In the genomic region with DNA sequence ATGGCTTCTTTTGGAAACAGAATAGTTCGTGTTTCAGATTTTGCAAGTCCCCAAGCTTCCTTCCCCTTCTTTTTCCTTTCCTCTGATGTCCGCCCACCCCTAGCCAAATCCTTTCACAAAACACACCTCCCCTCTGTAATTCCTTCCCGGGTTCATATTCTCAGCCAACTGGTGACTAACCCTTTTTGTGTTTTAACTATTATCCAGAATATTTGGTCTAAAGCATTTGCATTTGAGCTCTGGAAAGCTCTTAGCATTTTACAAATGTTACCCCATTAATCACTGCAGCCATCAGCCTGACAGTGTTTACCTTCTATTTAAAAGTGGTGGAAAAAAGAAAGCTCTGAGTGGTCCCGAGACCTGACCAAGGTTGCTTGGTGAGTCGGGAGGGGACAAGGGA, we compare ENCODE assay signal across 27 cellular contexts.
DNase-seq lines count a peak whose midpoint lies in the region; TF ChIP-seq lines count a peak whose summit lies in the region.
"Had no signal": no experiment of that assay in that cellular context is flagged by ENCODE, and none has a peak within 500 bp of the region (broad histone marks: within the 10 kb centered on the region; RNA-seq: fewer than 3 reads in every experiment).

No MANE protein-coding gene starts in this region.

- H3K36me3 Mint-ChIP-seq in brain (peaks cover 15% of the 10 kb centered on the region), neural progenitor cell (no peaks in the 10 kb centered on the region)
- H3K36me3 Mint-ChIP-seq: activated naive CD8-positive, alpha-beta T cell treated with anti-CD3 and anti-CD28 coated beads for 36 hours; stimulated activated effector memory CD8-positive, alpha-beta T cell treated with anti-CD3 and anti-CD28 coated beads, Interleukin-12 subunit alpha, Interleukin-12 subunit beta, amount 100 ng/mL, for 72 hours had no signal

- H3K4me2 ChIP-seq in BLaER1 treated with 17β-estradiol and CSF1 and Interleukin-3, amounts not matched to agents 10 nM and 100 nM, result peak overlapping the region; percentile 2 to 65 (median 28); a peak in 18 of 22 replicates
- H3K4me2 ChIP-seq in neural progenitor cell, result peak overlapping the region; percentile 7

- no peak overlapping the region for H3K27ac ChIP-seq in BLaER1 treated with 17β-estradiol and CSF1 and Interleukin-3, amounts not matched to agents 10 nM and 100 nM
- no peak overlapping the region for H3K27ac ChIP-seq in neural progenitor cell
- H3K27ac ChIP-seq: C4-2B, dorsolateral prefrontal cortex, pancreas, upper lobe of right lung had no signal

- H3K27me3 Mint-ChIP-seq in brain, result peaks cover 3% of the 10 kb centered on the region
- no peaks in the 10 kb centered on the region for H3K27me3 Mint-ChIP-seq in neural progenitor cell (ENCODE audit: insufficient read depth, low read depth)

- no peak overlapping the region for H3K9ac ChIP-seq in BLaER1 treated with 17β-estradiol and CSF1 and Interleukin-3, amounts not matched to agents 10 nM and 100 nM
- no peak overlapping the region for H3K9ac ChIP-seq in neural progenitor cell

- TF ChIP-seq CTCF in brain (conservative IDR thresholded peaks at IDR 0.05) (no peak), neural progenitor cell (IDR thresholded peaks at IDR 0.05) (no peak)

- H3K4me1 ChIP-seq in BLaER1 treated with 17β-estradiol and CSF1 and Interleukin-3, amounts not matched to agents 10 nM and 100 nM, result peaks cover 11 to 31% (median 22%) of the 10 kb centered on the region in 10 experiments; a peak in 18 of 20 replicates
- no peaks in the 10 kb centered on the region for H3K4me1 ChIP-seq in neural progenitor cell
- H3K4me1 ChIP-seq: pancreas, upper lobe of right lung had no signal

- peaks cover 16 to 22% (median 18%) of the 10 kb centered on the region in 11 experiments for H3K9me3 ChIP-seq in BLaER1 treated with 17β-estradiol and CSF1 and Interleukin-3, amounts not matched to agents 10 nM and 100 nM (replicated peaks in 1 of 11)
- peaks cover 9% of the 10 kb centered on the region for H3K9me3 ChIP-seq in neural progenitor cell (ENCODE audit: low read depth)
- H3K9me3 ChIP-seq: pancreas, upper lobe of right lung had no signal

- no peaks in the 10 kb centered on the region for H3K79me2 ChIP-seq in neural progenitor cell (ENCODE audit: low read depth)

- H4K20me1 ChIP-seq in BLaER1 treated with 17β-estradiol and CSF1 and Interleukin-3, amounts not matched to agents 10 nM and 100 nM, result no peaks in the 10 kb centered on the region
- no peaks in the 10 kb centered on the region for H4K20me1 ChIP-seq in neural progenitor cell (ENCODE audit: low read depth)

- peaks cover 3 to 13% (median 9%) of the 10 kb centered on the region in 5 experiments for H3K9me3 Mint-ChIP-seq in brain
- peaks cover 14% of the 10 kb centered on the region for H3K9me3 Mint-ChIP-seq in neural progenitor cell
- H3K9me3 Mint-ChIP-seq: stimulated activated effector memory CD8-positive, alpha-beta T cell treated with anti-CD3 and anti-CD28 coated beads, Interleukin-12 subunit alpha, Interleukin-12 subunit beta, amount 100 ng/mL, for 72 hours had no signal

- no peaks in the 10 kb centered on the region for H3F3A ChIP-seq in neural progenitor cell (ENCODE audit: low read depth)

- H3K27ac Mint-ChIP-seq in brain, result peak overlapping the region in 4 of 5 experiments; percentile 32 to 59 (median 52)
- no peak overlapping the region for H3K27ac Mint-ChIP-seq in neural progenitor cell
- H3K27ac Mint-ChIP-seq: activated naive CD8-positive, alpha-beta T cell treated with anti-CD3 and anti-CD28 coated beads for 36 hours; natural killer cell; stimulated activated effector memory CD8-positive, alpha-beta T cell treated with anti-CD3 and anti-CD28 coated beads, Interleukin-12 subunit alpha, Interleukin-12 subunit beta, amount 100 ng/mL, for 72 hours; T-helper 2 cell treated with Interferon-gamma antibody and Interleukin-4, amounts not matched to agents 5 μg/mL and 100 μg/mL, for 36 hours had no signal

- H2AFZ ChIP-seq in neural progenitor cell (replicated peaks), result peak overlapping the region; percentile 70

- H3K36me3 ChIP-seq in BLaER1 treated with 17β-estradiol and CSF1 and Interleukin-3, amounts not matched to agents 10 nM and 100 nM, result 0 out of 22 replicates have a peak, but pooled peaks cover 0 to 4% (median 0%) of the 10 kb centered on the region in 11 experiments
- no peaks in the 10 kb centered on the region for H3K36me3 ChIP-seq in neural progenitor cell
- H3K36me3 ChIP-seq: pancreas, upper lobe of right lung had no signal

- peak overlapping the region in 4 of 5 experiments; percentile 12 to 76 (median 33) for H3K4me3 Mint-ChIP-seq in brain
- H3K4me3 Mint-ChIP-seq in neural progenitor cell, result no peak overlapping the region
- H3K4me3 Mint-ChIP-seq: activated naive CD8-positive, alpha-beta T cell treated with anti-CD3 and anti-CD28 coated beads for 36 hours; natural killer cell; stimulated activated effector memory CD8-positive, alpha-beta T cell treated with anti-CD3 and anti-CD28 coated beads, Interleukin-12 subunit alpha, Interleukin-12 subunit beta, amount 100 ng/mL, for 72 hours; T-helper 2 cell treated with Interferon-gamma antibody and Interleukin-4, amounts not matched to agents 5 μg/mL and 100 μg/mL, for 36 hours had no signal

- H3K4me1 Mint-ChIP-seq in brain (peaks cover 66% of the 10 kb centered on the region), neural progenitor cell (peaks cover 10% of the 10 kb centered on the region)
- H3K4me1 Mint-ChIP-seq: activated naive CD8-positive, alpha-beta T cell treated with anti-CD3 and anti-CD28 coated beads for 36 hours; natural killer cell; stimulated activated effector memory CD8-positive, alpha-beta T cell treated with anti-CD3 and anti-CD28 coated beads, Interleukin-12 subunit alpha, Interleukin-12 subunit beta, amount 100 ng/mL, for 72 hours had no signal

- CTCF ChIA-PET in HEK293T (lab: Yijun Ruan, JAX), result interaction anchor here (0.6 kb wide), 1 partner anchor 121 kb away, joined by 3 read pairs; no protein-coding TSS in a partner anchor

- no peaks in the 10 kb centered on the region for H3K27me3 ChIP-seq in BLaER1 treated with 17β-estradiol and CSF1 and Interleukin-3, amounts not matched to agents 10 nM and 100 nM
- no peaks in the 10 kb centered on the region for H3K27me3 ChIP-seq in neural progenitor cell
- H3K27me3 ChIP-seq: dorsolateral prefrontal cortex, pancreas, upper lobe of right lung had no signal

- DNase-seq in HEK293T (ENCODE audit: extremely low spot score) (no peak), neural progenitor cell (ENCODE audit: low spot score) (no peak), T-helper 9 cell (no peak), NOMO-1 treated with DMSO at 0.1 percent for 48 hours (lab: John Stamatoyannopoulos, UW; ENCODE audit: unreplicated experiment) (no peak), cerebellar cortex (ENCODE audit: low spot score) (no peak), dedifferentiated amniotic fluid mesenchymal stem cell (ENCODE audit: extremely low spot score) (no peak)
- DNase-seq: activated CD4-positive, alpha-beta T cell treated with anti-CD3 and anti-CD28 coated beads for 4 hours; activated naive CD8-positive, alpha-beta T cell treated with anti-CD3 and anti-CD28 coated beads for 36 hours; activated T-cell treated with anti-CD3 and anti-CD28 coated beads for 4 hours; aorta; cerebellar nuclear complex; dorsolateral prefrontal cortex; islet precursor cell; natural killer cell; NCI-H1092; NCI-H2081 treated with DMSO at 0.1 percent for 48 hours; NCI-H446; pancreas; PC-3; stimulated activated CD4-positive, alpha-beta T cell treated with anti-CD3 and anti-CD28 coated beads, Interleukin-4, amount 100 ng/mL, for 24 hours; upper lobe of right lung had no signal

- H3K4me3 ChIP-seq in BLaER1 treated with 17β-estradiol and CSF1 and Interleukin-3, amounts not matched to agents 10 nM and 100 nM, result no peak overlapping the region
- no peak overlapping the region for H3K4me3 ChIP-seq in neural progenitor cell
- H3K4me3 ChIP-seq: dorsolateral prefrontal cortex, GM12878, pancreas, upper lobe of right lung had no signal

- POLR2A ChIA-PET in HEK293T (lab: Yijun Ruan, JAX), result interaction anchor here (0.8 kb wide), 1 partner anchor 140 kb away, joined by 4 read pairs; no protein-coding TSS in a partner anchor

TF ChIP-seq in HEK293T, 16 proteins besides CTCF, POLR2A, EP300 and RAD21:
- TF ChIP-seq LEF1 (IDR thresholded peaks at IDR 0.05; ENCODE audit: borderline replicate concordance) (no peak), ELF4 (IDR thresholded peaks at IDR 0.05) (no peak), FOXK2 (IDR thresholded peaks at IDR 0.05) (no peak), L3MBTL2 (conservative IDR thresholded peaks at IDR 0.05) (no peak)
- TF ChIP-seq, protein P1, sequence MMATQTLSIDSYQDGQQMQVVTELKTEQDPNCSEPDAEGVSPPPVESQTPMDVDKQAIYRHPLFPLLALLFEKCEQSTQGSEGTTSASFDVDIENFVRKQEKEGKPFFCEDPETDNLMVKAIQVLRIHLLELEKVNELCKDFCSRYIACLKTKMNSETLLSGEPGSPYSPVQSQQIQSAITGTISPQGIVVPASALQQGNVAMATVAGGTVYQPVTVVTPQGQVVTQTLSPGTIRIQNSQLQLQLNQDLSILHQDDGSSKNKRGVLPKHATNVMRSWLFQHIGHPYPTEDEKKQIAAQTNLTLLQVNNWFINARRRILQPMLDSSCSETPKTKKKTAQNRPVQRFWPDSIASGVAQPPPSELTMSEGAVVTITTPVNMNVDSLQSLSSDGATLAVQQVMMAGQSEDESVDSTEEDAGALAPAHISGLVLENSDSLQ (IDR thresholded peaks at IDR 0.05), result peak; percentile 69
